In genomic region chr2:42829556-42830510, GRCh38 we compare ENCODE assay signal across 11 cellular contexts. TPM values are rescaled to one million over a fixed set of nuclear protein-coding genes. Genes with fewer than 3 reads are reported as not detected.
DNase-seq lines count a peak whose midpoint lies in the region; ATAC-seq, FAIRE-seq and TF ChIP-seq lines count a peak whose summit lies in the region.
"Had no signal": no experiment of that assay in that cellular context is flagged by ENCODE, and none has a peak within 500 bp of the region (broad histone marks: within the 10 kb centered on the region; RNA-seq: fewer than 3 reads in every experiment).

No MANE protein-coding gene starts in this region.

- no peaks in the 10 kb centered on the region for H3K79me2 ChIP-seq in HepG2 (ENCODE audit: insufficient read depth, low read length)

- CTCF ChIA-PET in HepG2 (lab: Yijun Ruan, JAX; ENCODE audit: low intra/inter-chr PET ratio, low total read pairs): interaction anchor here (1.1 to 3.5 kb wide), 7 partner anchors 29 to 779 kb away, joined by 4 to 29 read pairs (median 14); no protein-coding TSS in a partner anchor

- H3K27ac ChIP-seq in RWPE2 (ENCODE audit: poor library complexity, severe bottlenecking) (peak overlapping the region; percentile 29), HepG2 (ENCODE audit: extremely low read length, insufficient read depth, low read length) (no peak overlapping the region), testis (peak overlapping the region in 1 of 2 donors; percentile 61)

- no peak overlapping the region for H3K4me2 ChIP-seq in HepG2 (ENCODE audit: low read depth, low read length)

- peak; percentile 25 for DNase-seq in NCI-H82 (lab: John Stamatoyannopoulos, UW)
- no peak for DNase-seq in NCI-H82 treated with DMSO at 0.1 percent for 48 hours (lab: John Stamatoyannopoulos, UW; ENCODE audit: unreplicated experiment)
- no peak for DNase-seq in RWPE2 (ENCODE audit: low spot score)
- no peak for DNase-seq in HepG2 (ENCODE audit: low spot score)
- peak; percentile 13 for DNase-seq in testis
- no peak for DNase-seq in CD1c-positive myeloid dendritic cell (ENCODE audit: extremely low spot score)
- no peak for DNase-seq in AG08396 (ENCODE audit: low spot score)
- DNase-seq in retina: no peak

- ATAC-seq in RWPE2 (ENCODE audit: low read depth): 0 out of 3 replicates have a peak, but pooled peaks have one; percentile 5
- ATAC-seq in HepG2: no peak

- POLR2A ChIA-PET in HepG2 (lab: Yijun Ruan, JAX): interaction anchor here (1.3 kb wide), 1 partner anchor 96 kb away, joined by 5 read pairs; no protein-coding TSS in a partner anchor

- H2AFZ ChIP-seq in HepG2 (ENCODE audit: low read length): no peak overlapping the region

- H3K9me3 ChIP-seq in RWPE2 (ENCODE audit: severe bottlenecking): no peaks in the 10 kb centered on the region
- H3K9me3 ChIP-seq in HepG2 (ENCODE audit: low read length): no peaks in the 10 kb centered on the region
- H3K9me3 ChIP-seq in testis: no peaks in the 10 kb centered on the region
- H3K9me3 ChIP-seq: stomach had no signal

- H3K36me3 ChIP-seq in RWPE2 (ENCODE audit: low read depth) (no peaks in the 10 kb centered on the region), HepG2 (replicated peaks in 1 of 2; ENCODE audit: control insufficient read depth in 1 of 2, insufficient read depth in 2 of 2, low read length in 2 of 2) (no peaks in the 10 kb centered on the region), testis (ENCODE audit: low read depth, missing control alignments) (no peaks in the 10 kb centered on the region)
- H3K36me3 ChIP-seq: stomach had no signal

- in situ Hi-C loops in HepG2 (cut with HindIII; ENCODE audit: extremely low pct_ligation_motif_present, low pct_unique_long_range_greater_than_20kb): loop anchor here (5.0 kb wide), 1 partner anchor 397 kb away; the partner anchor contains the start of gene ZFP36L2

- no peak for TF ChIP-seq POLR2A in HepG2 (IDR thresholded peaks at IDR 0.05; ENCODE audit: insufficient read depth in 1 of 2, low read depth in 2 of 2, low read length in 2 of 2)
- no peak for TF ChIP-seq POLR2A in testis (IDR thresholded peaks at IDR 0.05)

- intact Hi-C loops in HepG2 (cut with micrococcal nuclease; ENCODE audit: unreplicated experiment) (loop anchor here (1.0 to 5.0 kb wide), 4 partner anchors 77 to 654 kb away; no protein-coding TSS in a partner anchor), testis (cut with DNase I; ENCODE audit: low total_unique reads) (no loop called here)

- H3K4me3 ChIP-seq in RWPE2 (ENCODE audit: severe bottlenecking) (no peak overlapping the region), HepG2 (replicated peaks in 1 of 3; ENCODE audit: insufficient read depth in 1 of 3, low read depth in 2 of 3, low read length in 3 of 3) (no peak overlapping the region), testis (no peak overlapping the region)
- H3K4me3 ChIP-seq: stomach had no signal

- H3K4me1 ChIP-seq in RWPE2 (ENCODE audit: insufficient read depth, poor library complexity, severe bottlenecking): peaks cover 9% of the 10 kb centered on the region
- H3K4me1 ChIP-seq in HepG2 (ENCODE audit: insufficient read depth, low read length): peaks cover 31% of the 10 kb centered on the region
- H3K4me1 ChIP-seq in testis: peaks cover 24% of the 10 kb centered on the region

- no peak for TF ChIP-seq EP300 in HepG2 (IDR thresholded peaks at IDR 0.05; ENCODE audit: low read depth in 2 of 2, low read length in 2 of 2)
- TF ChIP-seq EP300 in HepG2 (CRISPR knock-in tag; IDR thresholded peaks at IDR 0.05; ENCODE audit: borderline replicate concordance): no peak

- BruUV-seq in HepG2 (replicated peaks; lab: Mats Ljungman, UMichigan): no TSS peak

- TF ChIP-seq CTCF in RWPE2 (IDR thresholded peaks at IDR 0.05; ENCODE audit: poor library complexity, severe bottlenecking) (no peak), HepG2 (CRISPR knock-in tag; IDR thresholded peaks at IDR 0.05) (no peak), testis (IDR thresholded peaks at IDR 0.05) (no peak)

- no peak for TF ChIP-seq RAD21 in HepG2 (CRISPR knock-in tag; IDR thresholded peaks at IDR 0.05)

- WGBS in HepG2 (ENCODE audit: low lambda C conversion rate): 33% methylated on average over 4 of the region's 5 CpGs
- 66 to 73% methylated on average over 3 to 5 of the region's 5 CpGs for whole genome bisulfite sequencing in testis, 2 donors

- H4K20me1 ChIP-seq in HepG2 (ENCODE audit: insufficient read depth, low read length): no peaks in the 10 kb centered on the region

- no peak overlapping the region for H3K9ac ChIP-seq in HepG2 (ENCODE audit: insufficient read depth, low read depth, low read length)

- no peak for FAIRE-seq in HepG2 (lab: Jason Lieb, UNC)
- FAIRE-seq: kidney had no signal

- H3K27me3 ChIP-seq in RWPE2 (ENCODE audit: insufficient read depth, poor library complexity, severe bottlenecking): no peaks in the 10 kb centered on the region
- peaks cover 0 to 15% of the 10 kb centered on the region in 2 experiments; a peak in 3 of 5 replicates for H3K27me3 ChIP-seq in HepG2 (ENCODE audit: control insufficient read depth in 1 of 2, insufficient read depth in 2 of 2, low read length in 2 of 2)
- no peaks in the 10 kb centered on the region for H3K27me3 ChIP-seq in testis
- H3K27me3 ChIP-seq: stomach had no signal

TF ChIP-seq in HepG2, 621 proteins besides CTCF, POLR2A, EP300 and RAD21:
- no peak for TF ChIP-seq HOXA5 (CRISPR knock-in tag; IDR thresholded peaks at IDR 0.05)
- 0 out of 2 replicates have a peak, but pooled peaks have one; percentile 14 for TF ChIP-seq ZNF747 (CRISPR knock-in tag; IDR thresholded peaks at IDR 0.05; ENCODE audit: borderline replicate concordance)
- peak; percentile 72; the same call in 1 of the 2 replicates for TF ChIP-seq EED (CRISPR knock-in tag; IDR thresholded peaks at IDR 0.05)

RNA-seq across cellular contexts. Expression of gene HAAO, which starts 37.5 kb away (rescaled TPM):
- total RNA-seq in HepG2 (2016; rRNA removed; fragmentation: Illumina TruSeq; extraction: Trizol): 34.1 and 42.7 TPM in 2 replicates
- total RNA-seq in HepG2 (2016; cell fraction: cytosol; rRNA removed; fragmentation: Illumina TruSeq; extraction: Trizol; ENCODE audit: low read depth): 15.3 and 15.6 TPM in 2 replicates
- 29.0 and 39.0 TPM in 2 replicates for total RNA-seq in HepG2 (2016; cell fraction: insoluble cytoplasmic fraction; rRNA removed; fragmentation: Illumina TruSeq; extraction: Trizol)
- total RNA-seq in HepG2 (2016; cell fraction: membrane; rRNA removed; fragmentation: Illumina TruSeq; extraction: Trizol): 16.2 and 18.8 TPM in 2 replicates
- total RNA-seq in HepG2 (2016; cell fraction: nucleus; rRNA removed; fragmentation: Illumina TruSeq; extraction: Trizol): 32.7 and 34.7 TPM in 2 replicates
- 35.2 and 36.1 TPM in 2 replicates for polyA plus RNA-seq in HepG2 (2011; rRNA removed)
- 21.6 and 34.6 TPM in 2 replicates for polyA plus RNA-seq in HepG2 (2011; cell fraction: cytosol; rRNA removed)
- 105 and 120 TPM in 2 replicates for polyA plus RNA-seq in HepG2 (2011; cell fraction: nucleus; rRNA removed)
- polyA plus RNA-seq in HepG2 (2012): 24.0 and 29.7 TPM in 2 replicates
- 20.5 and 22.5 TPM in 2 replicates for polyA plus RNA-seq in HepG2 (2016; cell fraction: cytosol; fragmentation: Illumina TruSeq; extraction: Trizol; ENCODE audit: low read depth)
- 34.1 and 36.9 TPM in 2 replicates for polyA plus RNA-seq in HepG2 (2016; cell fraction: insoluble cytoplasmic fraction; fragmentation: Illumina TruSeq; extraction: Trizol; ENCODE audit: low read depth)
- polyA plus RNA-seq in HepG2 (2016; cell fraction: membrane; fragmentation: Illumina TruSeq; extraction: Trizol; ENCODE audit: low read depth): 23.2 and 26.6 TPM in 2 replicates
- 70.0 and 73.3 TPM in 2 replicates for polyA plus RNA-seq in HepG2 (2016; cell fraction: nucleus; fragmentation: Illumina TruSeq; extraction: Trizol; ENCODE audit: insufficient read depth, low read depth)
- polyA minus RNA-seq in HepG2 (2011; rRNA and poly(A)+ RNA removed; ENCODE audit: low replicate concordance): 0.28 and 57.0 TPM in 2 replicates
- 15.6 and 18.8 TPM in 2 replicates for polyA minus RNA-seq in HepG2 (2011; cell fraction: cytosol; rRNA and poly(A)+ RNA removed)
- polyA minus RNA-seq in HepG2 (2011; cell fraction: nucleus; rRNA and poly(A)+ RNA removed): 34.4 and 36.6 TPM in 2 replicates
- total RNA-seq in testis: 1 to 10 TPM; 3.2 to 5.3 TPM
- 6.0 TPM for polyA plus RNA-seq in testis (ENCODE audit: insufficient read depth, low read depth, low replicate concordance)
- total RNA-seq: NCI-H460 had no signal

Comparison
In these comparisons a context has a peak if more than half of its experiments do, and no peak if none do; other contexts are left out.
1. DNase-seq: peak in NCI-H82 (single experiment) and testis (single experiment); none in NCI-H82 treated with DMSO at 0.1 percent for 48 hours (single experiment), RWPE2 (single experiment), HepG2 (single experiment), CD1c-positive myeloid dendritic cell (single experiment), AG08396 (single experiment) and retina (single experiment).